In the genomic region with DNA sequence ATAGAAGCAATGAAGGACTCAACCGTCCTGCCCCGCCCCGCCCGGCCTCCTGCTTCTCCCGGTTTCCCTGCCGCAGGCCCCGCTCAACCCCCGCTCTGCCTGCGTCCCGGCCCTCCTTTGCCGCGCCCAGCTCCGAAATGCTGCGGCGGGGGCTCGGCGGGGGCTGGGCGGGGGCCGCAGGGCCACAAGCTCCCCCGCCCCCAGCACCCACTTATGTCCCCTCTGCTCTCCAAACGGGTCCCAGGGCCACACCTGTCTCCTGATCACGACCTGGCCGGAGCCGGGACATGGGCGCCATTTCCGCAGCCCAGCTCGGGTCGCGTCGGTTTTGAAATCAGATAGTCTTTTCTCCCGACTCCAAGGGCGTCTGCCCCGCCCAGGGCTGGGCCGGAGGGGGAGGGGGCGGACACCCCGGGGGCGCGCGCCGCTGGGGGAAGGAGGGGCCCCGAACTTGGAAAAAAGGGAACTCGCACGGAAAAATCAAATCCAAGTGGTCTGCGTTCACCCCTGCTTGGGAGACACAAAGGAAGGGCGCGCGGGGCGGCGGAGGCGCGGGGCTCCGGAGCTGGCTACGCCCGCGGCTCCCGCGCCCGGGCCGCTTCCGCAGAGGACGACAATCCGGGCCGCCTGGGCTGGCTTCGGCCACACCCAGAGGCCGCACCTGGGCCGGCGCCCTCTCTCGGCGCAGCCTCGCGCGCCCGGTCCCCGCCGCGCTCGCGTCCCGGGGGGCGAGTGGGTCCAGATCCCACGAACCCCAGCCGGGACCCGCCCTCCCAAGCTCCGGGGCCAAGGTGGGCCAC, we compare ENCODE assay signal across 7 cellular contexts.
DNase-seq lines count a peak whose midpoint lies in the region; ATAC-seq and TF ChIP-seq lines count a peak whose summit lies in the region.

No MANE protein-coding gene starts in this region.

- peak overlapping the region; percentile 80 for H3K27ac ChIP-seq in ectodermal cell (ENCODE audit: insufficient read depth, low read depth, low read length, poor library complexity, severe bottlenecking)

- no peaks in the 10 kb centered on the region for H3K9me3 ChIP-seq in ectodermal cell (ENCODE audit: control insufficient read depth, low read length)

- peak; percentile 21 for TF ChIP-seq CTCF in GM12864 (IDR thresholded peaks at IDR 0.05; ENCODE audit: low read depth, low read length, missing control alignments)

- H3K4me3 ChIP-seq in GM12864 (ENCODE audit: low read depth, low read length) (peak overlapping the region; percentile 63), ectodermal cell (ENCODE audit: insufficient read depth, low read depth, low read length) (peak overlapping the region; percentile 72)

- no peaks in the 10 kb centered on the region for H3K36me3 ChIP-seq in ectodermal cell (ENCODE audit: control insufficient read depth, insufficient read depth, low read length)

- peak; percentile 60 for ATAC-seq in HG02763 (IDR thresholded peaks at IDR 0.05; ENCODE audit: unreplicated experiment)

- H3K4me1 ChIP-seq in ectodermal cell (ENCODE audit: control insufficient read depth, insufficient read depth, low read length) = peaks cover 13% of the 10 kb centered on the region

- no peak for DNase-seq in GM12864 (ENCODE audit: low read depth)
- peak; percentile 74 for DNase-seq in NCI-H2227 (lab: John Stamatoyannopoulos, UW; ENCODE audit: unreplicated experiment)
- DNase-seq in activated CD4-positive, alpha-beta T cell treated with anti-CD3 and anti-CD28 coated beads, Interleukin-2, amount 50 U/mL, for 1 hour = peak; percentile 37
- DNase-seq in lung microvascular endothelial cell (ENCODE audit: low read depth in 2 of 2) = peak; percentile 11 to 42
- DNase-seq in stimulated activated CD4-positive, alpha-beta T cell treated with anti-CD3 and anti-CD28 coated beads, TNF-alpha, amount 100 ng/mL, for 48 hours (ENCODE audit: low read depth in 3 of 3) = peak; percentile 21 to 44 (median 32)

- H3K27me3 ChIP-seq in ectodermal cell (ENCODE audit: control insufficient read depth, insufficient read depth, low read length, poor library complexity, severe bottlenecking) = peaks cover 20% of the 10 kb centered on the region

- 0% methylated on average over 84 of the region's 84 CpGs for WGBS in ectodermal cell, 2 experiments
